8 cellular contexts compared by ENCODE assay signal in the genomic region with DNA sequence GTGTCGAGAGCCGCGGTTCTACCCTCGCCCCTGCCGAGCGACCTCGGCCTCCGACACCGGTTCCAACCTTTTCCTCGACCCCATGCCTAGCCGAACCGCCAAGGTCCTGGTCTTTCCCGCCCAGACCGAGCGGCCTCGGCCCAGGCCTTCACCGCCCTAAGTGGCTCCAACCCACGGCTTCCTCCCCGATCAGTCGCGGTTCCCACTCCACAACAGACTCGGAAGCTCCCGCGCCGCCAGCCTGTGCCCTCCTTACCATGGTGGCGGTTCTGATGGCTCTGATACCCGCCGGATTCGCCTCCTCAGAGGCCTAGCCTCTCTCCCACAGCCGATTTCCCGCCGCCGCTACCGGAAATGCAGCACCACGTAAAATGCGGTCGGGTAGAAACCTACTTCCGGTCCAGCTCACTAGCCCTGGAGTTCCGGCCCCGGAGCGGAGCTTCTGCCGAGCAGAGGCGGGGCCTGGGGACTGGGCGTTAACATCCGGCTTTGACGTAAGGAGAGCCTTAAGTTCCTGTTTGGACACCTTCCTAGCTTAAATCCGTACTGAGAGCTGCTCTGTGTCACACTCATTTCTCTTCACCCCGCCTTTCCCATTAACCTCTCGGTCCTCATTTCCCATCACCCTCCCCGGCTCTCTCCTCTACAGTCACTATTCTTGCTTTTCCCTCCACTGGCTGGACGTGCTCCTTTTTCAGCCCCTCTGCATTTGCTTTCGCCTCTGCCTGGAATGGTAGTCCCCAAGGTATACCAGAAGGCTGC. TPM values are rescaled to one million over a fixed set of nuclear protein-coding genes. Genes with fewer than 3 reads are reported as not detected.
DNase-seq lines count a peak whose midpoint lies in the region; ATAC-seq, FAIRE-seq and TF ChIP-seq lines count a peak whose summit lies in the region.

A gene (minus strand): TSS at position 358 of the 762 bp plus-strand sequence. CDS start 99 bp downstream, at position 259.

- WGBS in hepatocyte (ENCODE audit: low lambda C conversion rate, missing lambda C conversion rate): 1% methylated on average over 52 of the region's 52 CpGs

- no peaks in the 10 kb centered on the region for H3K36me3 ChIP-seq in hepatocyte (replicated peaks; ENCODE audit: insufficient read depth, low read depth)

- no peaks in the 10 kb centered on the region for H3K9me3 ChIP-seq in hepatocyte (ENCODE audit: low read depth)

- H2AFZ ChIP-seq in hepatocyte: peak within 1 kb of the TSS; percentile 66

- H4K20me1 ChIP-seq in hepatocyte (ENCODE audit: insufficient read depth, poor library complexity, severe bottlenecking): peaks cover 34% of the 10 kb centered on the region

- H3K4me3 ChIP-seq in astrocyte of the cerebellum (ENCODE audit: low read depth, low read length): peak within 1 kb of the TSS; percentile 89
- H3K4me3 ChIP-seq in hepatocyte: peak within 1 kb of the TSS; percentile 62

- peak within 1 kb of the TSS; percentile 86 for H3K4me2 ChIP-seq in hepatocyte

- peaks cover 5% of the 10 kb centered on the region for H3K4me1 ChIP-seq in hepatocyte (ENCODE audit: insufficient read depth)

- H3K27ac ChIP-seq in hepatocyte: peak within 1 kb of the TSS; percentile 96

- no peaks in the 10 kb centered on the region for H3K27me3 ChIP-seq in hepatocyte

- H3K9me2 ChIP-seq in hepatocyte (replicated peaks; ENCODE audit: insufficient read depth): no peaks in the 10 kb centered on the region

- peaks cover 49% of the 10 kb centered on the region for H3K79me2 ChIP-seq in hepatocyte

- in situ Hi-C loops in astrocyte of the cerebellum (cut with HindIII; ENCODE audit: low sequenced_read_pairs): no loop called here

- FAIRE-seq in GM18507 (lab: Jason Lieb, UNC): peak; percentile 97

- TF ChIP-seq CTCF in astrocyte of the cerebellum (IDR thresholded peaks at IDR 0.05; ENCODE audit: low read depth, low read length, missing control alignments): no peak
- TF ChIP-seq CTCF in hepatocyte (IDR thresholded peaks at IDR 0.05; ENCODE audit: poor library complexity): no peak

- DNase-seq in GM18507 (ENCODE audit: extremely low spot score, insufficient read length, low read depth) (peak; percentile 97), NCI-H2029 treated with DMSO at 0.1 percent for 48 hours (lab: John Stamatoyannopoulos, UW) (peak; percentile 98), T-helper 9 cell (peak; percentile 91), astrocyte of the cerebellum (ENCODE audit: low read depth) (peak; percentile 98), hepatocyte (ENCODE audit: low spot score) (peak; percentile 99), renal cortical epithelial cell (ENCODE audit: low read depth) (peak; percentile 98), cortex of kidney (lab: John Stamatoyannopoulos, UW) (no peak)

- peak; percentile 95 for ATAC-seq in HG02981 (IDR thresholded peaks at IDR 0.05; ENCODE audit: unreplicated experiment)

RNA-seq across cellular contexts. Expression of the gene that starts here (rescaled TPM):
- 187 and 219 TPM in 2 replicates for total RNA-seq in hepatocyte
- polyA plus RNA-seq in hepatocyte: 201 and 213 TPM in 2 replicates
- total RNA-seq in renal cortical epithelial cell: 92.1 and 377 TPM in 2 replicates
